ENCODE assay signal across 8 cellular contexts in genomic region chr6:83592770-83593394, GRCh38.
A peak's percentile ranks its signal among the peaks of the same experiment; 100 is the strongest.
DNase-seq lines count a peak whose midpoint lies in the region; ATAC-seq and TF ChIP-seq lines count a peak whose summit lies in the region.

No MANE protein-coding gene starts in this region.

- H3K18ac ChIP-seq in neuronal stem cell (ENCODE audit: low read length), result no peak overlapping the region

- no peak overlapping the region for H3K4me2 ChIP-seq in neuronal stem cell (ENCODE audit: insufficient read depth, low read length, poor library complexity, severe bottlenecking)

- H2BK15ac ChIP-seq in neuronal stem cell (ENCODE audit: low read length), result no peak overlapping the region

- no peak overlapping the region for H3K27ac Mint-ChIP-seq in Caco-2 (ENCODE audit: unreplicated experiment)

- DNase-seq in Caco-2 (peak; percentile 41 to 54), OCI-M1 (lab: John Stamatoyannopoulos, UW) (peak; percentile 81), iPS DF 19.7 (ENCODE audit: low read depth, low spot score) (peak; percentile 23), NCI-H1048 (lab: John Stamatoyannopoulos, UW) (no peak), anterior cingulate cortex (lab: John Stamatoyannopoulos, UW) (no peak), neuronal stem cell (ENCODE audit: low spot score) (no peak)

- peak; percentile 59 to 84 for TF ChIP-seq CTCF in Caco-2 (IDR thresholded peaks at IDR 0.05; ENCODE audit: insufficient read depth in 1 of 2, low read depth in 1 of 2, low read length in 1 of 2, severe bottlenecking in 1 of 2, unreplicated experiment in 1 of 2)

- POLR2A ChIA-PET in Caco-2 (lab: Charles Lee), result no interaction called here

- H3K27me3 ChIP-seq in Caco-2 (replicated peaks; ENCODE audit: control insufficient read depth, insufficient read depth, low read length) (no peaks in the 10 kb centered on the region), neuronal stem cell (ENCODE audit: control insufficient read depth in 3 of 3, insufficient read depth in 3 of 3, low read depth in 1 of 3, low read length in 3 of 3) (no peaks in the 10 kb centered on the region)

- H3K4me1 ChIP-seq in Caco-2, result no peaks in the 10 kb centered on the region
- H3K4me1 ChIP-seq in neuronal stem cell (ENCODE audit: control insufficient read depth in 2 of 2, insufficient read depth in 1 of 2, low read depth in 1 of 2, low read length in 2 of 2), result peaks cover 0 to 2% of the 10 kb centered on the region in 2 donors

- H3K27me3 Mint-ChIP-seq in Caco-2 (ENCODE audit: insufficient read depth, unreplicated experiment), result peaks cover 3% of the 10 kb centered on the region

- no peak overlapping the region for H4K8ac ChIP-seq in neuronal stem cell (ENCODE audit: low read depth, low read length)

- no peaks in the 10 kb centered on the region for H3K36me3 Mint-ChIP-seq in Caco-2 (ENCODE audit: insufficient read depth, unreplicated experiment)

- H3K36me3 ChIP-seq in Caco-2 (ENCODE audit: control insufficient read depth, insufficient read depth, low read length) (no peaks in the 10 kb centered on the region), neuronal stem cell (replicated peaks in 1 of 2; ENCODE audit: control insufficient read depth in 2 of 2, insufficient read depth in 2 of 2, low read length in 2 of 2) (no peaks in the 10 kb centered on the region)

- no peaks in the 10 kb centered on the region for H3K79me1 ChIP-seq in neuronal stem cell (ENCODE audit: low read depth, low read length)

- no peak overlapping the region for H2AFZ ChIP-seq in neuronal stem cell (ENCODE audit: low read length)

- no peak overlapping the region for H2BK120ac ChIP-seq in neuronal stem cell (ENCODE audit: low read depth, low read length)

- CTCF ChIA-PET in Caco-2 (lab: Charles Lee), result interaction anchor here (1.8 kb wide), 1 partner anchor 57 kb away, joined by 4 read pairs; no protein-coding TSS in a partner anchor

- no peak overlapping the region for H2BK12ac ChIP-seq in neuronal stem cell (ENCODE audit: low read length)

- H3K4ac ChIP-seq in neuronal stem cell (ENCODE audit: low read length), result no peak overlapping the region

- peaks cover 7% of the 10 kb centered on the region for H3K4me1 Mint-ChIP-seq in Caco-2 (ENCODE audit: low read depth, unreplicated experiment)

- H2BK5ac ChIP-seq in neuronal stem cell (ENCODE audit: low read length), result no peak overlapping the region

- H3K9me3 ChIP-seq in Caco-2 (no peaks in the 10 kb centered on the region), neuronal stem cell (replicated peaks in 1 of 2; ENCODE audit: control insufficient read depth in 2 of 2, insufficient read depth in 1 of 2, low read depth in 1 of 2, low read length in 2 of 2) (peaks cover 0 to 1% of the 10 kb centered on the region in 2 donors)

- no peak overlapping the region for H3K9ac ChIP-seq in neuronal stem cell (ENCODE audit: low read depth, low read length, poor library complexity)

- no peak overlapping the region for H4K91ac ChIP-seq in neuronal stem cell (ENCODE audit: low read depth, low read length, poor library complexity)

- no peak overlapping the region for H3K27ac ChIP-seq in neuronal stem cell (replicated peaks; ENCODE audit: low read length)

- no peaks in the 10 kb centered on the region for H3K9me3 Mint-ChIP-seq in Caco-2 (ENCODE audit: unreplicated experiment)

- BruUV-seq in Caco-2 (replicated peaks; lab: Mats Ljungman, UMichigan), result no TSS peak

- H3K4me3 ChIP-seq in Caco-2 (ENCODE audit: low read depth, low read length), result no peak overlapping the region
- H3K4me3 ChIP-seq in neuronal stem cell (ENCODE audit: low read length in 2 of 2), result no peak overlapping the region

- H3K23ac ChIP-seq in neuronal stem cell (ENCODE audit: low read depth, low read length, poor library complexity), result no peak overlapping the region

- peak; percentile 98 for ATAC-seq in GM19351 (IDR thresholded peaks at IDR 0.05; ENCODE audit: unreplicated experiment)
- ATAC-seq in HG03108 (IDR thresholded peaks at IDR 0.05; ENCODE audit: unreplicated experiment), result peak; percentile 90

- H3K14ac ChIP-seq in neuronal stem cell (ENCODE audit: low read length), result no peak overlapping the region

- WGBS in neuronal stem cell (ENCODE audit: extremely low coverage in 2 of 2, insufficient read length in 2 of 2, insufficient replicate concordance in 1 of 2), 2 donors, result no CpG with 5 or more reads among the region's 2 CpGs

- intact Hi-C loops in Caco-2 (cut with micrococcal nuclease; ENCODE audit: unreplicated experiment), result loop anchor here (2.0 kb wide), 1 partner anchor 56 kb away; no protein-coding TSS in a partner anchor

- no peak overlapping the region for H3K4me3 Mint-ChIP-seq in Caco-2 (ENCODE audit: unreplicated experiment)

- no peak overlapping the region for H2AK5ac ChIP-seq in neuronal stem cell (ENCODE audit: low read depth, low read length)

Comparison
In these comparisons a context has a peak if more than half of its experiments do, and no peak if none do; other contexts are left out.
1. DNase-seq: peak in Caco-2 (2 of 2), OCI-M1 (single experiment) and iPS DF 19.7 (single experiment); none in NCI-H1048 (single experiment), anterior cingulate cortex (0 of 58) and neuronal stem cell (single experiment).